Comparison of ENCODE assay signal across 17 cellular contexts in the genomic region with DNA sequence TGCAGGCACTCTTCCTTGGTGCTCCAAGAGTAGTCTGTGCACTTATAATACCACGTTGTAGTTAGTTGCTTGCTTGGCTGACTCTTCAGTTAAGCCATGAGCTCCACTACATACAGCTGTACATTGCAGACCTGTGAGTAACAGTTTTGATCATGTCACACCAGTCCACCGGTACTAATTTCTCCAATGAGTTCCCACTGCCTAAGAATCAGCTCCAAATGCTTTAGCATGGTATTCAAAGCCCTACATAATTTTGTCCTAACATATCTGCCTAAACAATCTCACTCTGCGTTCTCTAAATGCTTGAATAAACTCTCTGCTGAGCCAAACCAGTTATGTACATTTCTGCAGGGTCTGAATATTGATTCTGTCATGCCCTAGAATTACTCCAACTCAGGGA.
DNase-seq lines count a peak whose midpoint lies in the region; TF ChIP-seq lines count a peak whose summit lies in the region.
"Had no signal": no experiment of that assay in that cellular context is flagged by ENCODE, and none has a peak within 500 bp of the region (broad histone marks: within the 10 kb centered on the region; RNA-seq: fewer than 3 reads in every experiment).

No MANE protein-coding gene starts in this region.

- H3K27me3 ChIP-seq in adipocyte (replicated peaks; ENCODE audit: control insufficient read depth, insufficient read depth, low read length) (no peaks in the 10 kb centered on the region), SJCRH30 (no peaks in the 10 kb centered on the region; the same call in none of the 2 replicates)

- H3K36me3 ChIP-seq in adipocyte (ENCODE audit: control insufficient read depth, insufficient read depth, low read length, severe bottlenecking): no peaks in the 10 kb centered on the region
- H3K36me3 ChIP-seq in SJCRH30: no peaks in the 10 kb centered on the region

- no peak overlapping the region for H3K9ac ChIP-seq in adipocyte (ENCODE audit: low read length)

- TF ChIP-seq CTCF in retinal pigment epithelial cell (conservative IDR thresholded peaks at IDR 0.05; ENCODE audit: low read depth, low read length): no peak

- DNase-seq in adipocyte (ENCODE audit: low read depth) (peak; percentile 13), iris pigment epithelial cell (ENCODE audit: low read depth) (peak; percentile 34), non-pigmented ciliary epithelial cell (ENCODE audit: low read depth) (peak; percentile 9), retinal pigment epithelial cell (ENCODE audit: low read depth) (peak; percentile 18), T-helper 1 cell (no peak), SJCRH30 (no peak), NCI-H526 treated with DMSO at 0.1 percent for 48 hours (lab: John Stamatoyannopoulos, UW) (no peak)
- no peak for DNase-seq in stimulated activated CD4-positive, alpha-beta T cell treated with anti-CD3 and anti-CD28 coated beads, Interleukin-15, amount 100 ng/mL, for 24 hours
- DNase-seq: C1 segment of cervical spinal cord; Caco-2; CD4-positive, alpha-beta memory T cell; DMS153; DND-41; GF-D8; H9; HFFc6 had no signal

- H3K4me3 ChIP-seq in adipocyte (ENCODE audit: low read length): no peak overlapping the region
- H3K4me3 ChIP-seq in retinal pigment epithelial cell (ENCODE audit: low read length): no peak overlapping the region
- no peak overlapping the region for H3K4me3 ChIP-seq in SJCRH30
- H3K4me3 ChIP-seq: GM23338 had no signal

- H3K4me1 ChIP-seq in adipocyte (ENCODE audit: control insufficient read depth, insufficient read depth, low read length): peaks cover 2% of the 10 kb centered on the region
- no peaks in the 10 kb centered on the region for H3K4me1 ChIP-seq in SJCRH30

- H3K27ac ChIP-seq in SJCRH30: no peak overlapping the region

- no peaks in the 10 kb centered on the region for H3K9me3 ChIP-seq in adipocyte (ENCODE audit: control insufficient read depth, low read length)
- H3K9me3 ChIP-seq in SJCRH30 (replicated peaks): no peaks in the 10 kb centered on the region
- H3K9me3 ChIP-seq: Caco-2 had no signal

Comparison
In these comparisons a context has a peak if more than half of its experiments do, and no peak if none do; other contexts are left out.
1. DNase-seq: peak in adipocyte (single experiment), iris pigment epithelial cell (single experiment), non-pigmented ciliary epithelial cell (single experiment) and retinal pigment epithelial cell (single experiment); none in stimulated activated CD4-positive, alpha-beta T cell treated with anti-CD3 and anti-CD28 coated beads, Interleukin-15, amount 100 ng/mL, for 24 hours (single experiment), T-helper 1 cell (0 of 5), SJCRH30 (0 of 2) and NCI-H526 treated with DMSO at 0.1 percent for 48 hours (single experiment).